1 cellular context compared by ENCODE assay signal in genomic region chr18:79394438-79395307, GRCh38.
TF ChIP-seq lines count a peak whose summit lies in the region.

No MANE protein-coding gene starts in this region.

TF ChIP-seq in HEK293, 187 proteins besides CTCF, POLR2A, EP300 and RAD21 (continued from another document and continues in another):
- TF ChIP-seq TSHZ1 (tag by site-specific recombination; IDR thresholded peaks at IDR 0.05; ENCODE audit: borderline replicate concordance): no peak
- no peak for TF ChIP-seq ZNF654 (tag by site-specific recombination; IDR thresholded peaks at IDR 0.05; ENCODE audit: low read depth)
- 0 out of 2 replicates have a peak, but pooled peaks have one; percentile 26 for TF ChIP-seq KLF9 (tag by site-specific recombination; IDR thresholded peaks at IDR 0.05; ENCODE audit: low read depth)
- no peak for TF ChIP-seq ZNF768 (tag by site-specific recombination; IDR thresholded peaks at IDR 0.05)
- peak; percentile 78 for TF ChIP-seq KLF10 (tag by site-specific recombination; IDR thresholded peaks at IDR 0.05)
- no peak for TF ChIP-seq ZNF169 (tag by site-specific recombination; IDR thresholded peaks at IDR 0.05)
- TF ChIP-seq ZNF223 (tag by site-specific recombination; IDR thresholded peaks at IDR 0.05): no peak
- TF ChIP-seq MEIS1 (CRISPR knock-in tag; IDR thresholded peaks at IDR 0.05; ENCODE audit: borderline replicate concordance): no peak
- TF ChIP-seq ZSCAN16 (tag by site-specific recombination; IDR thresholded peaks at IDR 0.05): no peak
- TF ChIP-seq ZSCAN18 (tag by site-specific recombination; IDR thresholded peaks at IDR 0.05): no peak
- 0 out of 2 replicates have a peak, but pooled peaks have one; percentile 21 for TF ChIP-seq PRDM1 (tag by site-specific recombination; IDR thresholded peaks at IDR 0.05)
- TF ChIP-seq ZNF571 (tag by site-specific recombination; IDR thresholded peaks at IDR 0.05): no peak
- no peak for TF ChIP-seq ZNF558 (tag by site-specific recombination; IDR thresholded peaks at IDR 0.05)
- TF ChIP-seq TCF7L2 (IDR thresholded peaks at IDR 0.05; ENCODE audit: borderline replicate concordance, low read depth, low read length): no peak
- TF ChIP-seq ATF2 (tag by site-specific recombination; IDR thresholded peaks at IDR 0.05; ENCODE audit: low read depth): no peak
- no peak for TF ChIP-seq ZNF433 (tag by site-specific recombination; IDR thresholded peaks at IDR 0.05; ENCODE audit: low read depth)
- TF ChIP-seq ZNF473 (tag by site-specific recombination; IDR thresholded peaks at IDR 0.05): no peak
- TF ChIP-seq BCL11B (tag by site-specific recombination; IDR thresholded peaks at IDR 0.05; ENCODE audit: low read depth): no peak
- no peak for TF ChIP-seq KLF16 (tag by site-specific recombination; IDR thresholded peaks at IDR 0.05)
- TF ChIP-seq ZNF48 (tag by site-specific recombination; IDR thresholded peaks at IDR 0.05): no peak
- no peak for TF ChIP-seq ZSCAN23 (tag by site-specific recombination; IDR thresholded peaks at IDR 0.05)
- TF ChIP-seq ZNF423 (tag by site-specific recombination; IDR thresholded peaks at IDR 0.05): no peak
- TF ChIP-seq ZNF561 (tag by site-specific recombination; IDR thresholded peaks at IDR 0.05; ENCODE audit: borderline replicate concordance): no peak
- TF ChIP-seq PRDM6 (tag by site-specific recombination; IDR thresholded peaks at IDR 0.05): no peak
- no peak for TF ChIP-seq IKZF3 (tag by site-specific recombination; IDR thresholded peaks at IDR 0.05)
- no peak for TF ChIP-seq ZNF280D (tag by site-specific recombination; IDR thresholded peaks at IDR 0.05)
- no peak; the same call in 1 of the 2 replicates for TF ChIP-seq SP2 (tag by site-specific recombination; IDR thresholded peaks at IDR 0.05)
- no peak for TF ChIP-seq FEZF1 (tag by site-specific recombination; IDR thresholded peaks at IDR 0.05)
- no peak for TF ChIP-seq MZF1 (tag by site-specific recombination; IDR thresholded peaks at IDR 0.05; ENCODE audit: borderline replicate concordance)
- no peak for TF ChIP-seq ZNF280C (tag by site-specific recombination; IDR thresholded peaks at IDR 0.05)
- peak; percentile 68 for TF ChIP-seq ZNF335 (tag by site-specific recombination; conservative IDR thresholded peaks at IDR 0.05)
- TF ChIP-seq ZNF311 (tag by site-specific recombination; IDR thresholded peaks at IDR 0.05; ENCODE audit: borderline replicate concordance): no peak
- no peak for TF ChIP-seq ZNF354C (tag by site-specific recombination; IDR thresholded peaks at IDR 0.05; ENCODE audit: borderline replicate concordance, low read depth)
- peak; percentile 62 for TF ChIP-seq ZNF341 (tag by site-specific recombination; IDR thresholded peaks at IDR 0.05; ENCODE audit: low read depth)
- TF ChIP-seq ZBTB11 (tag by site-specific recombination; conservative IDR thresholded peaks at IDR 0.05; ENCODE audit: low read depth): no peak
- TF ChIP-seq ZNF18 (tag by site-specific recombination; IDR thresholded peaks at IDR 0.05): no peak
- TF ChIP-seq ZNF660 (tag by site-specific recombination; IDR thresholded peaks at IDR 0.05): no peak
- no peak for TF ChIP-seq ZNF639 (tag by site-specific recombination; IDR thresholded peaks at IDR 0.05)
- no peak for TF ChIP-seq REPIN1 (tag by site-specific recombination; IDR thresholded peaks at IDR 0.05; ENCODE audit: low read depth)
